Comparison of ENCODE assay signal across 9 cellular contexts in the genomic region with DNA sequence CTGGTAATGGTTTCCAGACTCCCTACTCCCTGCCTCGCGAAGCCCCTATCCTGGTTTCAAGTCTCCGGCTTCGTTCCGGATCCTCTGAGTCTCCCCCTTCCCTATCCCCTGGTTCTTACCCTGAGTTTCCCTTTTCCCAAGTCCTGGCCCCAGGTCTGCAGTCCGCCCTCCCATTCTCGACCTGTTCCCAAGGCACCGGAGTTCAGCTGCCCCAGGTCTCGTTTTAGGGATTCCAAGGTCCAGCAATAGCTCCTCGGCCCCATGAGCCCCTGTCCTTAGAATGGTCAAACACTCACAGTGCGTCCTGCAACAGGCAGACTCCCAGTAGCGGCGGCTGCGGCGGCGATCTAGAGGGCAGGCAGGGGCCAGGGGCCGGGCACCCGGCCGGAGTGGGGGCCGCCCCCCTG. TPM values are rescaled to one million over a fixed set of nuclear protein-coding genes. Genes with fewer than 3 reads are reported as not detected.
A peak's percentile ranks its signal among the peaks of the same experiment; 100 is the strongest.
DNase-seq lines count a peak whose midpoint lies in the region; ATAC-seq and TF ChIP-seq lines count a peak whose summit lies in the region.
"Had no signal": no experiment of that assay in that cellular context is flagged by ENCODE, and none has a peak within 500 bp of the region (broad histone marks: within the 10 kb centered on the region; RNA-seq: fewer than 3 reads in every experiment).

No MANE protein-coding gene starts in this region.

- H3K4me1 ChIP-seq in body of pancreas (peaks cover 22% of the 10 kb centered on the region), left lung (peaks cover 13 to 29% of the 10 kb centered on the region in 2 donors), thyroid gland (peaks cover 8 to 20% of the 10 kb centered on the region in 2 donors)

- POLR2A ChIA-PET in activated CD4-positive, alpha-beta T cell treated with anti-CD3 and anti-CD28 coated beads, Interleukin-2, amount 10 ng/mL, durations not matched to agents 7 days and 5 days (lab: Charles Lee), result no interaction called here

- H3K27ac Mint-ChIP-seq in activated CD4-positive, alpha-beta T cell treated with anti-CD3 and anti-CD28 coated beads, Interleukin-2, amount 10 ng/mL, durations not matched to agents 7 days and 5 days, result no peak overlapping the region

- H3K27me3 ChIP-seq in body of pancreas, result no peaks in the 10 kb centered on the region
- peaks cover 0 to 61% of the 10 kb centered on the region in 2 donors for H3K27me3 ChIP-seq in left lung
- H3K27me3 ChIP-seq in thyroid gland, result no peaks in the 10 kb centered on the region

- peaks cover 26% of the 10 kb centered on the region for H3K4me1 Mint-ChIP-seq in activated CD4-positive, alpha-beta T cell treated with anti-CD3 and anti-CD28 coated beads, Interleukin-2, amount 10 ng/mL, durations not matched to agents 7 days and 5 days

- H3K4me3 ChIP-seq in body of pancreas, result peak overlapping the region; percentile 7 to 45
- peak overlapping the region; percentile 48 to 54 for H3K4me3 ChIP-seq in left lung
- peak overlapping the region; percentile 0 to 57 (median 34) for H3K4me3 ChIP-seq in thyroid gland (replicated peaks in 1 of 3)

- H3K4me3 Mint-ChIP-seq in activated CD4-positive, alpha-beta T cell treated with anti-CD3 and anti-CD28 coated beads, Interleukin-2, amount 10 ng/mL, durations not matched to agents 7 days and 5 days, result peak overlapping the region; percentile 54

- intact Hi-C loops in body of pancreas (cut with DNase I) (no loop called here), left lung (cut with DNase I) (no loop called here), thyroid gland (cut with DNase I) (no loop called here)

- ATAC-seq in body of pancreas (peak; percentile 0), left lung (no peak), HG02763 (IDR thresholded peaks at IDR 0.05; ENCODE audit: unreplicated experiment) (no peak)

- no peaks in the 10 kb centered on the region for H3K36me3 Mint-ChIP-seq in activated CD4-positive, alpha-beta T cell treated with anti-CD3 and anti-CD28 coated beads, Interleukin-2, amount 10 ng/mL, durations not matched to agents 7 days and 5 days (ENCODE audit: low read depth)

- H3K9me3 Mint-ChIP-seq in activated CD4-positive, alpha-beta T cell treated with anti-CD3 and anti-CD28 coated beads, Interleukin-2, amount 10 ng/mL, durations not matched to agents 7 days and 5 days, result no peaks in the 10 kb centered on the region

- 5 to 11% methylated on average over 9 to 20 of the region's 20 CpGs for WGBS in body of pancreas, 2 donors
- WGBS in thyroid gland, 2 donors, result 3 to 4% methylated on average over 11 of the region's 20 CpGs

- H3K9me3 ChIP-seq in body of pancreas (no peaks in the 10 kb centered on the region), left lung (no peaks in the 10 kb centered on the region), thyroid gland (no peaks in the 10 kb centered on the region)

- peaks cover 48% of the 10 kb centered on the region for H3K27me3 Mint-ChIP-seq in activated CD4-positive, alpha-beta T cell treated with anti-CD3 and anti-CD28 coated beads, Interleukin-2, amount 10 ng/mL, durations not matched to agents 7 days and 5 days

- TF ChIP-seq CTCF in body of pancreas (IDR thresholded peaks at IDR 0.05) (no peak), left lung (IDR thresholded peaks at IDR 0.05) (no peak), thyroid gland (IDR thresholded peaks at IDR 0.05) (no peak)

- CTCF ChIA-PET in activated CD4-positive, alpha-beta T cell treated with anti-CD3 and anti-CD28 coated beads, Interleukin-2, amount 10 ng/mL, durations not matched to agents 7 days and 5 days (lab: Charles Lee), result interaction anchor here (0.8 to 4.9 kb wide), 7 partner anchors 12 to 158 kb away, joined by 3 to 71 read pairs (median 3); a partner anchor contains a TSS

- TF ChIP-seq POLR2A in body of pancreas (IDR thresholded peaks at IDR 0.05) (no peak), thyroid gland (IDR thresholded peaks at IDR 0.05) (no peak)

- DNase-seq in activated CD4-positive, alpha-beta T cell treated with anti-CD3 and anti-CD28 coated beads, Interleukin-2, amount 10 ng/mL, durations not matched to agents 7 days and 5 days, result no peak
- DNase-seq in activated CD4-positive, alpha-beta T cell treated with anti-CD3 and anti-CD28 coated beads, Interleukin-2, amount 50 U/mL, for 48 hours, result no peak
- DNase-seq in body of pancreas (no peak), left lung (no peak), thyroid gland (no peak), NCI-H82 (lab: John Stamatoyannopoulos, UW) (no peak), NCI-H2081 treated with DMSO at 0.1 percent for 48 hours (lab: John Stamatoyannopoulos, UW) (no peak)
- DNase-seq: AML-193 had no signal

- H3K36me3 ChIP-seq in body of pancreas (replicated peaks in 1 of 2; ENCODE audit: insufficient read depth in 1 of 2, low read depth in 2 of 2), result no peaks in the 10 kb centered on the region
- no peaks in the 10 kb centered on the region for H3K36me3 ChIP-seq in left lung
- no peaks in the 10 kb centered on the region for H3K36me3 ChIP-seq in thyroid gland

- H3K27ac ChIP-seq in body of pancreas (no peak overlapping the region), left lung (no peak overlapping the region), thyroid gland (no peak overlapping the region)

RNA-seq across cellular contexts. Expression of a gene that starts 0.3 kb away (rescaled TPM):
- total RNA-seq in activated CD4-positive, alpha-beta T cell treated with anti-CD3 and anti-CD28 coated beads, Interleukin-2, amount 10 ng/mL, durations not matched to agents 7 days and 5 days, result not detected
- not detected for total RNA-seq in body of pancreas
- total RNA-seq in left lung, result under 1 TPM in 1 of 2 donors, not detected in 1; 0.29 TPM
- under 1 TPM in 1 of 4 donors, not detected in 3; 0.45 TPM for total RNA-seq in thyroid gland

RNA-seq across cellular contexts. Expression of a gene that starts 4.3 kb away (rescaled TPM):
- total RNA-seq in activated CD4-positive, alpha-beta T cell treated with anti-CD3 and anti-CD28 coated beads, Interleukin-2, amount 10 ng/mL, durations not matched to agents 7 days and 5 days, result 10 to 100 TPM; 42.4 to 44.6 TPM
- total RNA-seq in body of pancreas (10 to 100 TPM; 23.1 to 24.1 TPM), left lung (10 to 100 TPM; 48.7 to 53.4 TPM), thyroid gland (10 to 100 TPM; 34.0 to 68.3 (median 53.5) TPM)

RNA-seq across cellular contexts. Expression of a gene that starts 14.9 kb away (rescaled TPM):
- total RNA-seq in activated CD4-positive, alpha-beta T cell treated with anti-CD3 and anti-CD28 coated beads, Interleukin-2, amount 10 ng/mL, durations not matched to agents 7 days and 5 days, result not detected
- total RNA-seq in body of pancreas, result not detected
- total RNA-seq in left lung, result under 1 TPM; 0.58 to 0.65 TPM
- not detected for total RNA-seq in thyroid gland
